In the genomic region with DNA sequence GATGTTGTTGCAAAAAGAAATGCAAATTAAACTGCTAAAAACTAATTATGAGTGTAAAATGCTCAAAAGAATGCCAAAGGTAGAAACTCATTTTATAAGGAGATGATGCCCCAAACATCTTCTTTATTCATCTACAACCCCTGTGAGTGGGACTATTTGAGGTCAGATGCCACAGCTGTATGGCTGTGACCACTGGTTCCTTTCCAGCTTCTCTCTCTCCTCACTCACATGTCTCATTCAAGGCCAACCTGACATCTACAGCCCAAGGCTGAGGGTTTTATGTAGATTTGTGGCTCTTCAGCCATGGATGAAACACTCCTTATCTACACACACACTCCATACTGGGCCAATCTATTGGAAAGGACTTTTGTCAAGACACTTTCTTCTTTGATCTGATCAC, we compare ENCODE assay signal across 20 cellular contexts.
"Had no signal": no experiment of that assay in that cellular context is flagged by ENCODE, and none has a peak within 500 bp of the region (broad histone marks: within the 10 kb centered on the region; RNA-seq: fewer than 3 reads in every experiment).

No MANE protein-coding gene starts in this region.

- ATAC-seq: naive thymus-derived CD4-positive, alpha-beta T cell; natural killer cell treated with Interleukin-12 subunit alpha and Interleukin-12 subunit beta and Interleukin-15 and Interleukin-18, amount 100 ng/mL, for 72 hours; right lobe of liver; stimulated activated memory B cell treated with anti-CD40 and anti-IgM and Interleukin-4, amounts not matched to agents 10 μg/mL and 1 μg/mL and 100 μg/mL, for 72 hours; stimulated activated naive CD8-positive, alpha-beta T cell treated with anti-CD3 and anti-CD28 coated beads, Interleukin-15, amount 100 ng/mL, for 72 hours had no signal

- H3K36me3 ChIP-seq: left ventricle myocardium inferior, ovary, right atrium auricular region, right lobe of liver, tibial nerve, vagina had no signal

- H3K4me3 ChIP-seq: left ventricle myocardium inferior, lung, ovary, right atrium auricular region, right lobe of liver, smooth muscle cell, tibial nerve, vagina had no signal

- H3K27me3 ChIP-seq: ovary, right atrium auricular region, right lobe of liver, tibial nerve, vagina had no signal

- H3K4me2 ChIP-seq: smooth muscle cell had no signal

- DNase-seq: islet precursor cell; left ventricle myocardium inferior; mesendoderm; naive thymus-derived CD4-positive, alpha-beta T cell; ovary; right lobe of liver; stimulated activated CD4-positive, alpha-beta T cell treated with anti-CD3 and anti-CD28 coated beads, Interleukin-1b, Interleukin-23, amount 100 ng/mL, for 48 hours; stimulated activated CD4-positive, alpha-beta T cell treated with anti-CD3 and anti-CD28 coated beads, Interleukin-2, amount 100 ng/mL, for 48 hours; stimulated activated CD4-positive, alpha-beta T cell treated with anti-CD3 and anti-CD28 coated beads, Interleukin-4, amount 100 ng/mL, for 4 hours; stimulated activated CD8-positive, alpha-beta memory T cell treated with anti-CD3 and anti-CD28 coated beads, Interleukin-4, amount 100 ng/mL, for 48 hours; stimulated activated naive CD4-positive, alpha-beta T cell treated with Interleukin-2 at 50 U/mL for 16 hours; stimulated activated naive CD8-positive, alpha-beta T cell treated with anti-CD3 and anti-CD28 coated beads, Interleukin-15, amount 100 ng/mL, for 72 hours; substantia nigra had no signal

- H3K9me3 ChIP-seq: left ventricle myocardium inferior, ovary, right atrium auricular region, right lobe of liver, tibial nerve, vagina had no signal

- H3K27ac ChIP-seq: left ventricle myocardium inferior, ovary, right atrium auricular region, right lobe of liver, tibial nerve, vagina had no signal

- H3K4me1 ChIP-seq: right atrium auricular region, right lobe of liver, tibial nerve, vagina had no signal
